23 cellular contexts compared by ENCODE assay signal in genomic region chr11:41307371-41308080, GRCh38.
DNase-seq lines count a peak whose midpoint lies in the region; ATAC-seq, FAIRE-seq and TF ChIP-seq lines count a peak whose summit lies in the region.
"Had no signal": no experiment of that assay in that cellular context is flagged by ENCODE, and none has a peak within 500 bp of the region (broad histone marks: within the 10 kb centered on the region; RNA-seq: fewer than 3 reads in every experiment).

No MANE protein-coding gene starts in this region.

- no peak overlapping the region for H3K4me2 ChIP-seq in astrocyte (ENCODE audit: low read length)
- H3K4me2 ChIP-seq in PC-3 (ENCODE audit: low read length): no peak overlapping the region
- H3K4me2 ChIP-seq: SK-N-SH had no signal

- TF ChIP-seq CTCF in astrocyte (IDR thresholded peaks at IDR 0.05; ENCODE audit: insufficient read depth, low read depth, low read length) (no peak), PC-3 (conservative IDR thresholded peaks at IDR 0.05; ENCODE audit: low read depth, low read length) (no peak), uterus (IDR thresholded peaks at IDR 0.05) (no peak)

- H3K4me1 ChIP-seq in astrocyte (ENCODE audit: insufficient read depth, low read length) (peaks cover 8% of the 10 kb centered on the region), PC-3 (ENCODE audit: insufficient read depth, low read length) (no peaks in the 10 kb centered on the region), uterus (no peaks in the 10 kb centered on the region)
- H3K4me1 ChIP-seq: BE2C, Peyer's patch had no signal

- POLR2A ChIA-PET in PC-3 (lab: Charles Lee; ENCODE audit: unreplicated experiment): no interaction called here

- intact Hi-C loops in PC-3 (cut with micrococcal nuclease) (no loop called here), uterus (cut with DNase I; ENCODE audit: low total_unique reads) (no loop called here)

- CTCF ChIA-PET in PC-3 (lab: Charles Lee): interaction anchor here (0.7 kb wide), 1 partner anchor 124 kb away, joined by 3 read pairs; no protein-coding TSS in a partner anchor

- H3K27ac Mint-ChIP-seq in astrocyte (ENCODE audit: unreplicated experiment): peak overlapping the region; percentile 28
- H3K27ac Mint-ChIP-seq: activated T-cell treated with anti-CD3 and anti-CD28 coated beads, Interleukin-2, amount 50 U/mL, for 24 hours; dendritic cell treated with granulocyte-macrophage colony-stimulating factor and Interleukin-4, amounts not matched to agents 40 ng/mL and 50 ng/mL, for 4 days; immature natural killer cell had no signal

- H3K27ac ChIP-seq in astrocyte (ENCODE audit: low read depth, low read length) (no peak overlapping the region), PC-3 (ENCODE audit: low read length) (no peak overlapping the region), uterus (no peak overlapping the region)
- H3K27ac ChIP-seq: neutrophil, Peyer's patch had no signal

- H3K4me3 Mint-ChIP-seq in astrocyte (ENCODE audit: unreplicated experiment): no peak overlapping the region
- H3K4me3 Mint-ChIP-seq: activated T-cell treated with anti-CD3 and anti-CD28 coated beads, Interleukin-2, amount 50 U/mL, for 24 hours; dendritic cell treated with granulocyte-macrophage colony-stimulating factor and Interleukin-4, amounts not matched to agents 40 ng/mL and 50 ng/mL, for 4 days; H9; immature natural killer cell had no signal

- no peaks in the 10 kb centered on the region for H4K20me1 ChIP-seq in astrocyte (ENCODE audit: insufficient read depth, low read length)
- no peaks in the 10 kb centered on the region for H4K20me1 ChIP-seq in PC-3 (ENCODE audit: low read length)

- H3K36me3 Mint-ChIP-seq in astrocyte (ENCODE audit: low read depth, unreplicated experiment): no peaks in the 10 kb centered on the region

- H3K36me3 ChIP-seq in astrocyte (ENCODE audit: insufficient read depth, low read length): no peaks in the 10 kb centered on the region
- no peaks in the 10 kb centered on the region for H3K36me3 ChIP-seq in PC-3 (ENCODE audit: low read depth, low read length)
- H3K36me3 ChIP-seq in uterus: no peaks in the 10 kb centered on the region
- H3K36me3 ChIP-seq: BE2C, neutrophil, Peyer's patch had no signal

- H2AFZ ChIP-seq in astrocyte (ENCODE audit: low read depth, low read length): no peak overlapping the region
- H2AFZ ChIP-seq in PC-3 (ENCODE audit: low read length): no peak overlapping the region

- DNase-seq in NOMO-1 (lab: John Stamatoyannopoulos, UW; ENCODE audit: unreplicated experiment in 2 of 2) (peak; percentile 16 to 26), NOMO-1 treated with dmso at 0.1 percent for 144 hours (lab: John Stamatoyannopoulos, UW; ENCODE audit: unreplicated experiment) (no peak), NCI-H146 (lab: John Stamatoyannopoulos, UW) (peak; percentile 81), astrocyte (ENCODE audit: low read depth) (no peak), PC-3 (no peak), DMS79 treated with DMSO at 0.1 percent for 48 hours (lab: John Stamatoyannopoulos, UW) (no peak), uterus (no peak), SK-N-DZ (ENCODE audit: low spot score) (no peak)
- DNase-seq: 8988T; activated naive CD4-positive, alpha-beta T cell; activated T-cell treated with anti-CD3 and anti-CD28 coated beads, Interleukin-2, amount 50 U/mL, for 24 hours; amniotic stem cell; BE2C; H9; immature natural killer cell; left ventricle myocardium superior; NCI-H526 treated with DMSO at 0.1 percent for 48 hours; Peyer's patch; retina; SK-N-SH; stimulated activated CD4-positive, alpha-beta T cell treated with anti-CD3 and anti-CD28 coated beads, Interleukin-12 subunit alpha, Interleukin-12 subunit beta, amount 100 ng/mL, for 4 hours had no signal

- H3K27me3 Mint-ChIP-seq in astrocyte (ENCODE audit: low read depth, unreplicated experiment): no peaks in the 10 kb centered on the region
- H3K27me3 Mint-ChIP-seq: activated T-cell treated with anti-CD3 and anti-CD28 coated beads, Interleukin-2, amount 50 U/mL, for 24 hours; dendritic cell treated with granulocyte-macrophage colony-stimulating factor and Interleukin-4, amounts not matched to agents 40 ng/mL and 50 ng/mL, for 4 days had no signal

- H3K27me3 ChIP-seq in astrocyte (ENCODE audit: insufficient read depth, low read length) (no peaks in the 10 kb centered on the region), PC-3 (ENCODE audit: low read length) (no peaks in the 10 kb centered on the region), uterus (no peaks in the 10 kb centered on the region)
- H3K27me3 ChIP-seq: BE2C, neutrophil, Peyer's patch had no signal

- H3K79me2 ChIP-seq in astrocyte (ENCODE audit: insufficient read depth, low read length): no peaks in the 10 kb centered on the region
- H3K79me2 ChIP-seq in PC-3 (ENCODE audit: low read length): no peaks in the 10 kb centered on the region

- BruUV-seq in PC-3 (replicated peaks; lab: Mats Ljungman, UMichigan): no TSS peak

- H3K4me3 ChIP-seq in astrocyte (ENCODE audit: insufficient read depth, low read depth, low read length): no peak overlapping the region
- no peak overlapping the region for H3K4me3 ChIP-seq in PC-3 (ENCODE audit: low read length)
- H3K4me3 ChIP-seq in uterus: no peak overlapping the region
- H3K4me3 ChIP-seq: Peyer's patch had no signal

- H3K9me3 ChIP-seq in astrocyte (ENCODE audit: insufficient read depth, low read depth, low read length) (no peaks in the 10 kb centered on the region), PC-3 (ENCODE audit: low read length) (no peaks in the 10 kb centered on the region; the same call in 1 of the 2 replicates), uterus (no peaks in the 10 kb centered on the region)
- H3K9me3 ChIP-seq: BE2C, neutrophil, Peyer's patch, SK-N-SH had no signal

- no peak for ATAC-seq in PC-3
- ATAC-seq: left ventricle myocardium superior had no signal

- H3K9ac ChIP-seq in astrocyte (ENCODE audit: low read length) (no peak overlapping the region), PC-3 (ENCODE audit: low read length) (no peak overlapping the region)
- H3K9ac ChIP-seq: SK-N-SH had no signal

- no peak for FAIRE-seq in astrocyte (lab: Jason Lieb, UNC)

- peaks cover 2% of the 10 kb centered on the region for H3K9me3 Mint-ChIP-seq in astrocyte (ENCODE audit: unreplicated experiment)
- H3K9me3 Mint-ChIP-seq: dendritic cell treated with granulocyte-macrophage colony-stimulating factor and Interleukin-4, amounts not matched to agents 40 ng/mL and 50 ng/mL, for 4 days had no signal

- H3K4me1 Mint-ChIP-seq in astrocyte (ENCODE audit: low read depth, unreplicated experiment): peaks cover 23% of the 10 kb centered on the region
- H3K4me1 Mint-ChIP-seq: immature natural killer cell had no signal

- no peaks in the 10 kb centered on the region for H3K9me2 ChIP-seq in PC-3 (replicated peaks; ENCODE audit: low read length)
- H3K9me2 ChIP-seq: SK-N-SH had no signal

- H3F3A ChIP-seq in PC-3 (ENCODE audit: low read length, unreplicated experiment): no peaks in the 10 kb centered on the region

- no peak for TF ChIP-seq POLR2A in uterus (IDR thresholded peaks at IDR 0.05)

Comparison
In these comparisons a context has a peak if more than half of its experiments do, and no peak if none do; other contexts are left out.
1. DNase-seq: peak in NOMO-1 (2 of 2) and NCI-H146 (single experiment); none in NOMO-1 treated with dmso at 0.1 percent for 144 hours (single experiment), astrocyte (single experiment), PC-3 (single experiment), DMS79 treated with DMSO at 0.1 percent for 48 hours (single experiment), uterus (0 of 2) and SK-N-DZ (single experiment).